18 cellular contexts compared by ENCODE assay signal in genomic region chr13:87923713-87924112, GRCh38.
"Had no signal": no experiment of that assay in that cellular context is flagged by ENCODE, and none has a peak within 500 bp of the region (broad histone marks: within the 10 kb centered on the region; RNA-seq: fewer than 3 reads in every experiment).

No MANE protein-coding gene starts in this region.

- H3K4me1 Mint-ChIP-seq: activated B cell treated with CpG ODN at 0.5 μM for 24 hours; activated CD8-positive, alpha-beta memory T cell treated with anti-CD3 and anti-CD28 coated beads, Interleukin-2, amount 10 ng/mL, durations not matched to agents 7 days and 5 days; nephron had no signal

- H3K4me1 ChIP-seq: gastrocnemius medialis, sigmoid colon, thyroid gland had no signal

- H3K4me3 Mint-ChIP-seq: activated B cell treated with CpG ODN at 0.5 μM for 24 hours; activated CD4-positive, alpha-beta memory T cell treated with anti-CD3 and anti-CD28 coated beads for 36 hours; activated CD8-positive, alpha-beta memory T cell treated with anti-CD3 and anti-CD28 coated beads, Interleukin-2, amount 10 ng/mL, durations not matched to agents 7 days and 5 days; activated naive CD8-positive, alpha-beta T cell; nephron had no signal

- H3K27ac ChIP-seq: gastrocnemius medialis, sigmoid colon, thyroid gland had no signal

- H3K27me3 ChIP-seq: gastrocnemius medialis, sigmoid colon, thyroid gland had no signal

- H3K36me3 Mint-ChIP-seq: activated CD4-positive, alpha-beta memory T cell treated with anti-CD3 and anti-CD28 coated beads for 36 hours; activated CD8-positive, alpha-beta memory T cell treated with anti-CD3 and anti-CD28 coated beads, Interleukin-2, amount 10 ng/mL, durations not matched to agents 7 days and 5 days; activated naive CD8-positive, alpha-beta T cell had no signal

- DNase-seq: activated B cell treated with CpG ODN at 0.5 μM for 24 hours; activated CD4-positive, alpha-beta memory T cell treated with anti-CD3 and anti-CD28 coated beads for 36 hours; activated CD4-positive, alpha-beta T cell treated with anti-CD3 and anti-CD28 coated beads for 4 hours; activated CD8-positive, alpha-beta memory T cell treated with anti-CD3 and anti-CD28 coated beads, Interleukin-2, amount 10 ng/mL, durations not matched to agents 7 days and 5 days; effector CD4-positive, alpha-beta T cell; gastrocnemius medialis; head of caudate nucleus; nucleus accumbens; posterior cingulate gyrus; sigmoid colon; stimulated activated CD8-positive, alpha-beta memory T cell treated with anti-CD3 and anti-CD28 coated beads, Interleukin-4, amount 100 ng/mL, for 48 hours; stimulated activated naive CD4-positive, alpha-beta T cell; thyroid gland had no signal

- H3K36me3 ChIP-seq: gastrocnemius medialis, sigmoid colon, thyroid gland had no signal

- H3K9me3 ChIP-seq: gastrocnemius medialis, thyroid gland had no signal

- H3K27ac Mint-ChIP-seq: activated B cell treated with CpG ODN at 0.5 μM for 24 hours; activated CD4-positive, alpha-beta memory T cell treated with anti-CD3 and anti-CD28 coated beads for 36 hours; activated CD8-positive, alpha-beta memory T cell treated with anti-CD3 and anti-CD28 coated beads, Interleukin-2, amount 10 ng/mL, durations not matched to agents 7 days and 5 days; activated naive CD8-positive, alpha-beta T cell; nephron had no signal

- FAIRE-seq: keratinocyte had no signal

- ATAC-seq: activated CD8-positive, alpha-beta memory T cell treated with anti-CD3 and anti-CD28 coated beads, Interleukin-2, amount 10 ng/mL, durations not matched to agents 7 days and 5 days; esophagus mucosa; gastrocnemius medialis had no signal

- H3K4me3 ChIP-seq: gastrocnemius medialis, lung, sigmoid colon, thyroid gland had no signal

- H3K27me3 Mint-ChIP-seq: activated B cell treated with CpG ODN at 0.5 μM for 24 hours; activated CD4-positive, alpha-beta memory T cell treated with anti-CD3 and anti-CD28 coated beads for 36 hours; activated CD8-positive, alpha-beta memory T cell treated with anti-CD3 and anti-CD28 coated beads, Interleukin-2, amount 10 ng/mL, durations not matched to agents 7 days and 5 days; activated naive CD8-positive, alpha-beta T cell had no signal
